ENCODE assay signal across 12 cellular contexts in the genomic region with DNA sequence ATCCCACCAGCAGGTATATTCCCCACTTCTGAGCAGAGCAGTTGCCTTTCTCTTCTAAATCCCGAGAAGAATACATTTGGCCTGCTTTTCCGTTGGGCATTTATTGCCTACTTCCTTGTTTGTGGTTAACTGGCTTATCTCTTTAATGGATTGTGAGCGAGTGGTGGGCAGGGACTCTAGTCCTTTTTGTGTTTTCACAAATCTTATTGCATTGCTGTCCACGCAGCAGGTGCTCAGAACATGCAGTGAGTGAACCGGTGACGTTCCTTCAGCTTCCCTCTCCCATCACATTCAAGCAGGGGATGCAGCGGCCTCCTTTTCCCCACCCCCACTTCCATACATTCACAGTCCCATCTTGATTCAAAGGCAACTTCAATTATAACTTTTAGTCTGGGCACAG. TPM values are rescaled to one million over a fixed set of nuclear protein-coding genes. Genes with fewer than 3 reads are reported as not detected.
DNase-seq lines count a peak whose midpoint lies in the region; ATAC-seq and TF ChIP-seq lines count a peak whose summit lies in the region.
"Had no signal": no experiment of that assay in that cellular context is flagged by ENCODE, and none has a peak within 500 bp of the region (broad histone marks: within the 10 kb centered on the region; RNA-seq: fewer than 3 reads in every experiment).

No MANE protein-coding gene starts in this region.

- H4K20me1 ChIP-seq in hepatocyte (ENCODE audit: insufficient read depth, poor library complexity, severe bottlenecking) = no peaks in the 10 kb centered on the region

- H3K27ac ChIP-seq in C4-2B = peak overlapping the region; percentile 5
- H3K27ac ChIP-seq in HL-60 (replicated peaks) = peak overlapping the region; percentile 22
- H3K27ac ChIP-seq in hepatocyte = peak overlapping the region; percentile 42
- H3K27ac ChIP-seq in testis = no peak overlapping the region

- intact Hi-C loops in testis (cut with DNase I; ENCODE audit: low total_unique reads) = loop anchor here (10.0 kb wide), 1 partner anchor 149 kb away; no protein-coding TSS in a partner anchor

- H3K9me2 ChIP-seq in hepatocyte (replicated peaks; ENCODE audit: insufficient read depth) = no peaks in the 10 kb centered on the region

- H3K9me3 ChIP-seq in hepatocyte (ENCODE audit: low read depth) = no peaks in the 10 kb centered on the region
- H3K9me3 ChIP-seq in testis = no peaks in the 10 kb centered on the region

- DNase-seq in HL-60 (ENCODE audit: low read depth in 1 of 2, low spot score in 1 of 2) = peak in 1 of 2 experiments; percentile 46
- DNase-seq in NOMO-1 treated with DMSO at 0.1 percent for 48 hours (lab: John Stamatoyannopoulos, UW; ENCODE audit: unreplicated experiment) = peak; percentile 53
- DNase-seq in hepatocyte (ENCODE audit: low spot score) = peak; percentile 28
- DNase-seq in NCI-H1105 treated with DMSO at 0.1 percent for 48 hours (lab: John Stamatoyannopoulos, UW) = no peak
- no peak for DNase-seq in testis
- DNase-seq in globus pallidus (ENCODE audit: low spot score) = no peak
- DNase-seq: activated CD4-positive, alpha-beta memory T cell treated with anti-CD3 and anti-CD28 coated beads, Interleukin-2, amount 10 ng/mL, durations not matched to agents 7 days and 5 days; AML-193; NCI-H510A; stimulated activated CD4-positive, alpha-beta T cell treated with anti-CD3 and anti-CD28 coated beads, Interleukin-12 subunit alpha, Interleukin-12 subunit beta, amount 100 ng/mL, for 4 hours had no signal

- H3K4me2 ChIP-seq in hepatocyte = peak overlapping the region; percentile 50

- H2AFZ ChIP-seq in hepatocyte = no peak overlapping the region

- no peak for TF ChIP-seq CTCF in C4-2B (conservative IDR thresholded peaks at IDR 0.05)
- no peak for TF ChIP-seq CTCF in HL-60 (IDR thresholded peaks at IDR 0.05; ENCODE audit: insufficient read depth, low read length)
- TF ChIP-seq CTCF in hepatocyte (IDR thresholded peaks at IDR 0.05; ENCODE audit: poor library complexity) = no peak
- no peak for TF ChIP-seq CTCF in testis (IDR thresholded peaks at IDR 0.05)

- H3K36me3 ChIP-seq in hepatocyte (replicated peaks; ENCODE audit: insufficient read depth, low read depth) (no peaks in the 10 kb centered on the region), testis (ENCODE audit: low read depth, missing control alignments) (no peaks in the 10 kb centered on the region)

- no peak overlapping the region for H3K4me3 ChIP-seq in HL-60 (replicated peaks; ENCODE audit: insufficient read depth, low read length)
- H3K4me3 ChIP-seq in hepatocyte = no peak overlapping the region
- H3K4me3 ChIP-seq in testis = no peak overlapping the region

- 39% methylated on average over 7 of the region's 7 CpGs for WGBS in hepatocyte (ENCODE audit: low lambda C conversion rate, missing lambda C conversion rate)
- WGBS in testis, 2 donors = 73 to 76% methylated on average over 7 of the region's 7 CpGs

- no peak for ATAC-seq in GM19395 (IDR thresholded peaks at IDR 0.05; ENCODE audit: unreplicated experiment)

- H3K79me2 ChIP-seq in hepatocyte = no peaks in the 10 kb centered on the region

- H3K4me1 ChIP-seq in hepatocyte (ENCODE audit: insufficient read depth) = no peaks in the 10 kb centered on the region
- no peaks in the 10 kb centered on the region for H3K4me1 ChIP-seq in testis

- H3K27me3 ChIP-seq in HL-60 (ENCODE audit: insufficient read depth, poor library complexity, severe bottlenecking) = no peaks in the 10 kb centered on the region
- H3K27me3 ChIP-seq in hepatocyte = no peaks in the 10 kb centered on the region
- no peaks in the 10 kb centered on the region for H3K27me3 ChIP-seq in testis

- TF ChIP-seq POLR2A in testis (IDR thresholded peaks at IDR 0.05) = no peak

RNA-seq across cellular contexts. Expression of gene GAREM2, which starts 28.9 kb away (rescaled TPM):
- total RNA-seq in hepatocyte (4.7 TPM in 2 replicates), testis (1 to 10 TPM; 5.4 to 6.8 TPM)
- polyA plus RNA-seq in hepatocyte (5.1 and 9.1 TPM in 2 replicates), testis (ENCODE audit: insufficient read depth, low read depth, low replicate concordance) (4.6 TPM)

Comparison
In these comparisons a context has a peak if more than half of its experiments do, and no peak if none do; other contexts are left out.
1. H3K27ac ChIP-seq: peak in C4-2B (single experiment), HL-60 (single experiment) and hepatocyte (single experiment); none in testis (0 of 2).
2. DNase-seq: peak in NOMO-1 treated with DMSO at 0.1 percent for 48 hours (single experiment) and hepatocyte (single experiment); none in NCI-H1105 treated with DMSO at 0.1 percent for 48 hours (single experiment), testis (single experiment) and globus pallidus (single experiment).